27 cellular contexts compared by ENCODE assay signal in the genomic region with DNA sequence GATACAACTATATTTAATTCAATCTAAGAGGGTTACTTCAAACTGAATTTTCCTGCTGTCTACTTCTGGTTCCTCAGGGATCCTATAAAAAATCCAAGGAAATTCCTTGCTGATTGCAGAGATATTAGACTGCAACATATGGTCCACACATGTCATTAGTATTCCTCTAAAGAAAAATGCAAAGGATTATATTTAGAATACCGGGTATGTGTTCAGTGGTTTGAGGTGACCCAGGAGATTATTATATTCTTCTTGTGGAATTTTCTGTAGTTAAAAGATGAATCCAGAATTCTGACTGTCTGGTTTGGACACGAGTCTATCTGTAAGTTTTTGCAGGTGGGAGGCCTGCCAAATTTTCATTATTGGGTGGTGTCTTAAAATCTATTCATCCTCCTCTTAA. TPM values are rescaled to one million over a fixed set of nuclear protein-coding genes. Genes with fewer than 3 reads are reported as not detected.
"Had no signal": no experiment of that assay in that cellular context is flagged by ENCODE, and none has a peak within 500 bp of the region (broad histone marks: within the 10 kb centered on the region; RNA-seq: fewer than 3 reads in every experiment).

No MANE protein-coding gene starts in this region.

- H3K9me3 ChIP-seq: colonic mucosa, lower lobe of right lung, mucosa of descending colon, pancreas, right lobe of liver, transverse colon had no signal

- ATAC-seq: activated CD4-positive, alpha-beta T cell treated with anti-CD3 and anti-CD28 coated beads for 36 hours; effector memory CD8-positive, alpha-beta T cell; heart right ventricle; left lobe of liver; lower lobe of right lung; mucosa of descending colon; pancreas; right lobe of liver; stimulated activated memory B cell treated with anti-CD40 and anti-IgM and Interleukin-4, amounts not matched to agents 10 μg/mL and 1 μg/mL and 100 μg/mL, for 72 hours had no signal

- H3K36me3 Mint-ChIP-seq: activated naive CD8-positive, alpha-beta T cell treated with anti-CD3 and anti-CD28 coated beads, Interleukin-2, amount 10 ng/mL, durations not matched to agents 7 days and 5 days; stimulated activated memory B cell treated with anti-CD40 and anti-IgM and Interleukin-4, amounts not matched to agents 10 μg/mL and 1 μg/mL and 100 μg/mL, for 72 hours had no signal

- H3K4me1 Mint-ChIP-seq: activated B cell treated with CpG ODN at 0.5 μM for 24 hours; activated CD4-positive, alpha-beta T cell treated with anti-CD3 and anti-CD28 coated beads for 36 hours; activated naive CD8-positive, alpha-beta T cell treated with anti-CD3 and anti-CD28 coated beads, Interleukin-2, amount 10 ng/mL, durations not matched to agents 7 days and 5 days; nephron progenitor cell; stimulated activated memory B cell treated with anti-CD40 and anti-IgM and Interleukin-4, amounts not matched to agents 10 μg/mL and 1 μg/mL and 100 μg/mL, for 72 hours had no signal

- H3K4me3 ChIP-seq: colonic mucosa, dorsolateral prefrontal cortex, esophagus squamous epithelium, heart right ventricle, lower lobe of right lung, mucosa of descending colon, pancreas, right lobe of liver, transverse colon had no signal

- H3K4me1 ChIP-seq: colonic mucosa, esophagus squamous epithelium, heart right ventricle, lower lobe of right lung, pancreas, right lobe of liver, transverse colon had no signal

- H3K27ac ChIP-seq: colonic mucosa, dorsolateral prefrontal cortex, esophagus squamous epithelium, heart right ventricle, lower lobe of right lung, pancreas, right lobe of liver, transverse colon had no signal

- H3K27me3 ChIP-seq: colonic mucosa, right lobe of liver, transverse colon had no signal

- H3K36me3 ChIP-seq: colonic mucosa, esophagus squamous epithelium, heart right ventricle, lower lobe of right lung, pancreas, right lobe of liver, transverse colon had no signal

- H3K27ac Mint-ChIP-seq: activated B cell treated with CpG ODN at 0.5 μM for 24 hours; activated CD4-positive, alpha-beta T cell treated with anti-CD3 and anti-CD28 coated beads for 36 hours; activated naive CD8-positive, alpha-beta T cell treated with anti-CD3 and anti-CD28 coated beads, Interleukin-2, amount 10 ng/mL, durations not matched to agents 7 days and 5 days; effector memory CD8-positive, alpha-beta T cell; nephron progenitor cell; stimulated activated memory B cell treated with anti-CD40 and anti-IgM and Interleukin-4, amounts not matched to agents 10 μg/mL and 1 μg/mL and 100 μg/mL, for 72 hours had no signal

- DNase-seq: activated B cell treated with CpG ODN at 0.5 μM for 24 hours; activated CD4-positive, alpha-beta T cell treated with anti-CD3 and anti-CD28 coated beads for 36 hours; activated CD4-positive, alpha-beta T cell treated with anti-CD3 and anti-CD28 coated beads, Interleukin-2, amount 50 U/mL, for 48 hours; activated naive CD4-positive, alpha-beta T cell treated with Interleukin-2 at 50 U/mL for 16 hours; activated naive CD8-positive, alpha-beta T cell treated with anti-CD3 and anti-CD28 coated beads, Interleukin-2, amount 10 ng/mL, durations not matched to agents 7 days and 5 days; activated T-cell treated with anti-CD3 and anti-CD28 coated beads, Interleukin-2, amount 50 U/mL, for 48 hours; amniotic stem cell; colonic mucosa; dorsolateral prefrontal cortex; effector memory CD8-positive, alpha-beta T cell; esophagus squamous epithelium; heart right ventricle; kidney; lower lobe of right lung; mesendoderm; mucosa of descending colon; nephron progenitor cell; pancreas; right lobe of liver; small intestine; stimulated activated CD4-positive, alpha-beta T cell treated with anti-CD3 and anti-CD28 coated beads, Interleukin-2, amount 100 ng/mL, for 24 hours; T1000; transverse colon had no signal

- H3K4me3 Mint-ChIP-seq: activated B cell treated with CpG ODN at 0.5 μM for 24 hours; activated CD4-positive, alpha-beta T cell treated with anti-CD3 and anti-CD28 coated beads for 36 hours; activated naive CD8-positive, alpha-beta T cell treated with anti-CD3 and anti-CD28 coated beads, Interleukin-2, amount 10 ng/mL, durations not matched to agents 7 days and 5 days; effector memory CD8-positive, alpha-beta T cell; nephron progenitor cell; stimulated activated memory B cell treated with anti-CD40 and anti-IgM and Interleukin-4, amounts not matched to agents 10 μg/mL and 1 μg/mL and 100 μg/mL, for 72 hours had no signal

- H3K9me3 Mint-ChIP-seq: activated B cell treated with CpG ODN at 0.5 μM for 24 hours; activated naive CD8-positive, alpha-beta T cell treated with anti-CD3 and anti-CD28 coated beads, Interleukin-2, amount 10 ng/mL, durations not matched to agents 7 days and 5 days; effector memory CD8-positive, alpha-beta T cell; nephron progenitor cell had no signal

RNA-seq across cellular contexts. Expression of gene HOXD1, which starts 18.2 kb away (rescaled TPM):
- total RNA-seq: activated B cell treated with CpG ODN at 0.5 μM for 24 hours; activated CD4-positive, alpha-beta T cell treated with anti-CD3 and anti-CD28 coated beads for 36 hours; activated naive CD8-positive, alpha-beta T cell treated with anti-CD3 and anti-CD28 coated beads, Interleukin-2, amount 10 ng/mL, durations not matched to agents 7 days and 5 days; bronchial epithelial cell; left lobe of liver; right lobe of liver; temporal lobe had no signal

RNA-seq across cellular contexts. Expression of gene HOXD3, which starts 49.6 kb away (rescaled TPM):
- total RNA-seq: activated B cell treated with CpG ODN at 0.5 μM for 24 hours; activated CD4-positive, alpha-beta T cell treated with anti-CD3 and anti-CD28 coated beads for 36 hours; activated naive CD8-positive, alpha-beta T cell treated with anti-CD3 and anti-CD28 coated beads, Interleukin-2, amount 10 ng/mL, durations not matched to agents 7 days and 5 days; bronchial epithelial cell; left lobe of liver; right lobe of liver; temporal lobe had no signal

RNA-seq across cellular contexts. Expression of gene HOXD4, which starts 55.3 kb away (rescaled TPM):
- total RNA-seq: activated B cell treated with CpG ODN at 0.5 μM for 24 hours; activated CD4-positive, alpha-beta T cell treated with anti-CD3 and anti-CD28 coated beads for 36 hours; activated naive CD8-positive, alpha-beta T cell treated with anti-CD3 and anti-CD28 coated beads, Interleukin-2, amount 10 ng/mL, durations not matched to agents 7 days and 5 days; bronchial epithelial cell; dorsolateral prefrontal cortex; left lobe of liver; right lobe of liver; temporal lobe had no signal
